In the genomic region with DNA sequence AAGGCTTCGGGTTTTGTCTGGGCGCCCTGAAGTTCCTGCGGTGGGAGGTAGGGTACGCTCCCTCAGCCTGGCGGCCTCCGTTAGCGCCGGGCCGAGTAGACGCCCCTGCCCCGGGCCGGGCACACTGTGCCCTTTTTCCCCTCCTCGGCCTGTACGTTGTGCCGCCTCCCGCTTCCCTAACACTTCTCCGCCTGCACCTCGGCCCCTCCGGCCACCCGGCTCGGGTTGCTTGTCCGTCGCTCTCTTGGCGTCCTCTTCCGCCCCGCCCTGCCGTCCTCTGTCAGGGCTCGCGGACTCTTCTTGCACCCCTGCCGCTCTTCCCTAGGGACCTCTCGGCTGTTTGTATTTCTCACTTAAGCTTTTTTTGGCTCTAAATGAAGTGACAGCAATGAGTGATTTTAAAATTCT, we compare ENCODE assay signal across 8 cellular contexts. TPM values are rescaled to one million over a fixed set of nuclear protein-coding genes. Genes with fewer than 3 reads are reported as not detected.
DNase-seq lines count a peak whose midpoint lies in the region; ATAC-seq, FAIRE-seq and TF ChIP-seq lines count a peak whose summit lies in the region.

No MANE protein-coding gene starts in this region.

- H3K4me3 ChIP-seq in SK-N-SH (ENCODE audit: low read depth in 2 of 2, low read length in 1 of 2) (peak overlapping the region; percentile 70 to 89), endothelial cell of umbilical vein (replicated peaks in 1 of 3; ENCODE audit: insufficient read depth in 1 of 3, low read depth in 1 of 3, low read length in 3 of 3) (peak overlapping the region; percentile 52 to 99 (median 99))

- peak; percentile 17 for DNase-seq in activated gamma-delta T cell treated with Interleukin-2 at 50 U/mL for 16 hours
- DNase-seq in activated gamma-delta T cell (lab: John Stamatoyannopoulos, UW), result no peak
- peak; percentile 29 for DNase-seq in HuH-7 (ENCODE audit: low spot score)
- DNase-seq in SK-N-SH, result peak; percentile 80
- no peak for DNase-seq in endothelial cell of umbilical vein (ENCODE audit: low read depth, low spot score)
- peak; percentile 79 for DNase-seq in myocyte (ENCODE audit: low read depth)
- DNase-seq in effector CD4-positive, alpha-beta T cell, result no peak

- H3K4me2 ChIP-seq in SK-N-SH (peak overlapping the region; percentile 73), endothelial cell of umbilical vein (ENCODE audit: insufficient read depth, low read length) (peak overlapping the region; percentile 98)

- TF ChIP-seq CTCF in SK-N-SH (IDR thresholded peaks at IDR 0.05), result no peak
- TF ChIP-seq CTCF in endothelial cell of umbilical vein (IDR thresholded peaks at IDR 0.05; ENCODE audit: extremely low read depth in 1 of 2, insufficient read depth in 1 of 2, low read depth in 1 of 2, low read length in 2 of 2), result no peak

- H3K9ac ChIP-seq in SK-N-SH (peak overlapping the region; percentile 99), endothelial cell of umbilical vein (replicated peaks; ENCODE audit: extremely low read depth, insufficient read depth, low read length) (peak overlapping the region; percentile 99)

- no peaks in the 10 kb centered on the region for H3K27me3 ChIP-seq in SK-N-SH (ENCODE audit: insufficient read depth)
- peaks cover 0 to 2% of the 10 kb centered on the region in 2 experiments for H3K27me3 ChIP-seq in endothelial cell of umbilical vein (ENCODE audit: control insufficient read depth in 2 of 2, insufficient read depth in 2 of 2, low read length in 2 of 2)

- H2AFZ ChIP-seq in SK-N-SH (ENCODE audit: low read depth), result peak overlapping the region; percentile 95
- H2AFZ ChIP-seq in endothelial cell of umbilical vein (ENCODE audit: low read depth, low read length), result peak overlapping the region; percentile 96

- TF ChIP-seq POLR2A in endothelial cell of umbilical vein (IDR thresholded peaks at IDR 0.05; ENCODE audit: low read depth, low read length), result peak; percentile 54

- CTCF ChIA-PET in SK-N-SH (lab: Yijun Ruan, JAX) (interaction anchor here (1.1 kb wide), 2 partner anchors 68 to 298 kb away, joined by 3 to 4 read pairs; no protein-coding TSS in a partner anchor), endothelial cell of umbilical vein (lab: Charles Lee) (interaction anchor here (1.3 kb wide), 1 partner anchor 9 kb away, joined by 4 read pairs; no protein-coding TSS in a partner anchor)

- H3K9me2 ChIP-seq in SK-N-SH, result no peaks in the 10 kb centered on the region

- peaks cover 51% of the 10 kb centered on the region for H3K79me2 ChIP-seq in SK-N-SH (ENCODE audit: insufficient read depth)
- peaks cover 50% of the 10 kb centered on the region for H3K79me2 ChIP-seq in endothelial cell of umbilical vein (ENCODE audit: control insufficient read depth, insufficient read depth, low read length)

- POLR2A ChIA-PET in SK-N-SH (lab: Yijun Ruan, JAX) (interaction anchor here (0.9 kb wide), 1 partner anchor 100 kb away, joined by 3 read pairs; the partner anchor contains the start of gene RAD51), endothelial cell of umbilical vein (lab: Charles Lee) (no interaction called here)

- peak; percentile 61 for FAIRE-seq in endothelial cell of umbilical vein (lab: Jason Lieb, UNC)

- H3K9me1 ChIP-seq in endothelial cell of umbilical vein (replicated peaks; ENCODE audit: control insufficient read depth, extremely low read depth, insufficient read depth, low read length), result no peaks in the 10 kb centered on the region

- WGBS in SK-N-SH (ENCODE audit: low lambda C conversion rate), result 4% methylated on average over 23 of the region's 31 CpGs

- peak; percentile 37 for ATAC-seq in GM21786 (IDR thresholded peaks at IDR 0.05; ENCODE audit: unreplicated experiment)

- no peak for TF ChIP-seq RAD21 in SK-N-SH (IDR thresholded peaks at IDR 0.05; ENCODE audit: low read length)

- dilution Hi-C loops in endothelial cell of umbilical vein (cut with MboI; ENCODE audit: extremely low pct_ligation_motif_present, low sequenced_read_pairs), result no loop called here

- H3F3A ChIP-seq in SK-N-SH (replicated peaks; ENCODE audit: insufficient read depth), result peaks cover 5% of the 10 kb centered on the region

- H3K27ac ChIP-seq in SK-N-SH (ENCODE audit: low read depth in 2 of 2, low read length in 1 of 2) (peak overlapping the region; percentile 96 to 97; a peak in 3 of 4 replicates), endothelial cell of umbilical vein (ENCODE audit: insufficient read depth, low read depth, low read length) (peak overlapping the region; percentile 99)

- intact Hi-C loops in endothelial cell of umbilical vein (cut with micrococcal nuclease), result loop anchor here (1.0 to 10.0 kb wide), 5 partner anchors 12 to 300 kb away; partner anchors contain the start of genes DNAJC17, RAD51, RPUSD2 and VPS18

- H3K9me3 ChIP-seq in SK-N-SH (no peaks in the 10 kb centered on the region), endothelial cell of umbilical vein (replicated peaks; ENCODE audit: control insufficient read depth, insufficient read depth, low read length) (no peaks in the 10 kb centered on the region)

- H3K36me3 ChIP-seq in SK-N-SH (replicated peaks in 1 of 2; ENCODE audit: control insufficient read depth in 1 of 2, insufficient read depth in 2 of 2, low read length in 1 of 2), result no peaks in the 10 kb centered on the region
- no peaks in the 10 kb centered on the region for H3K36me3 ChIP-seq in endothelial cell of umbilical vein (ENCODE audit: control insufficient read depth in 2 of 2, extremely low read depth in 1 of 2, insufficient read depth in 2 of 2, low read length in 2 of 2)

- H3K4me1 ChIP-seq in SK-N-SH (ENCODE audit: control insufficient read depth in 1 of 2, insufficient read depth in 2 of 2, low read depth in 1 of 2, low read length in 1 of 2) (no peaks in the 10 kb centered on the region), endothelial cell of umbilical vein (ENCODE audit: control insufficient read depth, extremely low read depth, insufficient read depth, low read length) (peaks cover 8% of the 10 kb centered on the region)

- BruUV-seq in endothelial cell of umbilical vein (replicated peaks; lab: Mats Ljungman, UMichigan), result TSS peak; percentile 62

- no peak for TF ChIP-seq EP300 in SK-N-SH (IDR thresholded peaks at IDR 0.05; ENCODE audit: borderline replicate concordance in 1 of 2, low read depth in 1 of 2, low read length in 1 of 2)

- H4K20me1 ChIP-seq in SK-N-SH (ENCODE audit: insufficient read depth), result no peaks in the 10 kb centered on the region
- no peaks in the 10 kb centered on the region for H4K20me1 ChIP-seq in endothelial cell of umbilical vein (replicated peaks; ENCODE audit: control insufficient read depth, extremely low read depth, insufficient read depth, low read length)

TF ChIP-seq in SK-N-SH, 30 proteins besides CTCF, POLR2A, EP300 and RAD21 (continues in another document):
- TF ChIP-seq YY1 (IDR thresholded peaks at IDR 0.05; ENCODE audit: low read depth), result no peak
- peak; percentile 39; the same call in 1 of the 2 replicates for TF ChIP-seq GABPA (IDR thresholded peaks at IDR 0.05; ENCODE audit: low read depth)

TF ChIP-seq in endothelial cell of umbilical vein, 7 proteins besides CTCF, POLR2A, EP300 and RAD21:
- TF ChIP-seq POLR2AphosphoS5 (IDR thresholded peaks at IDR 0.05; ENCODE audit: insufficient read depth, low read depth, low read length) (peak; percentile 25), MYC (IDR thresholded peaks at IDR 0.05; ENCODE audit: low read depth, low read length) (no peak), GATA2 (IDR thresholded peaks at IDR 0.05; ENCODE audit: insufficient read depth, insufficient read length, low read depth, low read length) (no peak)

RNA-seq across cellular contexts. Expression of gene KNL1, which starts 0.4 kb away (rescaled TPM):
- polyA plus RNA-seq in SK-N-SH (2012; rRNA removed) (1.6 and 2.0 TPM in 2 replicates), endothelial cell of umbilical vein (3.7 and 4.0 TPM in 2 replicates)
- 2.3 and 2.6 TPM in 2 replicates for polyA plus RNA-seq in SK-N-SH (2012; cell fraction: cytosol; rRNA removed)
- 1.2 and 3.0 TPM in 2 replicates for polyA plus RNA-seq in SK-N-SH (2012; cell fraction: nucleus; rRNA removed)
- total RNA-seq in endothelial cell of umbilical vein (31.8 and 33.8 TPM in 2 replicates), myocyte (0.99 and 3.0 TPM in 2 replicates)
- 5.0 and 5.5 TPM in 2 replicates for polyA plus RNA-seq in endothelial cell of umbilical vein (2011; cell fraction: cytosol; rRNA removed)
- polyA plus RNA-seq in endothelial cell of umbilical vein (2011; cell fraction: nucleus; rRNA removed), result 20.3 and 27.9 TPM in 2 replicates
- 4.6 and 15.1 TPM in 2 replicates for polyA plus RNA-seq in endothelial cell of umbilical vein (2012)
- 9.1 and 13.7 TPM in 2 replicates for polyA minus RNA-seq in endothelial cell of umbilical vein
- 29.9 TPM for polyA minus RNA-seq in endothelial cell of umbilical vein (2011; cell fraction: cytosol; rRNA and poly(A)+ RNA removed)
- 31.5 and 64.6 TPM in 2 replicates for polyA minus RNA-seq in endothelial cell of umbilical vein (2011; cell fraction: nucleus; rRNA and poly(A)+ RNA removed)
- 0.18 TPM for polyA plus RNA-seq in myocyte (2012)

RNA-seq across cellular contexts. Expression of gene RPUSD2, which starts 25.3 kb away (rescaled TPM):
- polyA plus RNA-seq in SK-N-SH (2012; rRNA removed) (10.3 and 10.8 TPM in 2 replicates), endothelial cell of umbilical vein (7.0 and 7.8 TPM in 2 replicates)
- 7.0 and 9.1 TPM in 2 replicates for polyA plus RNA-seq in SK-N-SH (2012; cell fraction: cytosol; rRNA removed)
- polyA plus RNA-seq in SK-N-SH (2012; cell fraction: nucleus; rRNA removed), result 8.9 and 13.0 TPM in 2 replicates
- total RNA-seq in endothelial cell of umbilical vein (10.6 and 11.4 TPM in 2 replicates), myocyte (5.9 and 11.7 TPM in 2 replicates)
- 6.3 and 6.7 TPM in 2 replicates for polyA plus RNA-seq in endothelial cell of umbilical vein (2011; cell fraction: cytosol; rRNA removed)
- polyA plus RNA-seq in endothelial cell of umbilical vein (2011; cell fraction: nucleus; rRNA removed), result 4.7 and 4.9 TPM in 2 replicates
- 7.1 and 7.4 TPM in 2 replicates for polyA plus RNA-seq in endothelial cell of umbilical vein (2012)
- 8.2 and 11.1 TPM in 2 replicates for polyA minus RNA-seq in endothelial cell of umbilical vein
- 15.4 TPM for polyA minus RNA-seq in endothelial cell of umbilical vein (2011; cell fraction: cytosol; rRNA and poly(A)+ RNA removed)
- polyA minus RNA-seq in endothelial cell of umbilical vein (2011; cell fraction: nucleus; rRNA and poly(A)+ RNA removed), result 2.8 and 3.5 TPM in 2 replicates
- 8.2 TPM for polyA plus RNA-seq in myocyte (2012)

RNA-seq across cellular contexts. Expression of gene CCDC32, which starts 29.6 kb away (rescaled TPM):
- polyA plus RNA-seq in SK-N-SH (2012; rRNA removed), result 7.4 and 8.2 TPM in 2 replicates
- polyA plus RNA-seq in SK-N-SH (2012; cell fraction: cytosol; rRNA removed), result 12.1 and 13.6 TPM in 2 replicates
- 9.7 and 16.9 TPM in 2 replicates for polyA plus RNA-seq in SK-N-SH (2012; cell fraction: nucleus; rRNA removed)
- total RNA-seq in endothelial cell of umbilical vein, result 22.9 and 28.8 TPM in 2 replicates
- 12.0 and 24.0 TPM in 2 replicates for polyA plus RNA-seq in endothelial cell of umbilical vein
- 19.7 and 20.0 TPM in 2 replicates for polyA plus RNA-seq in endothelial cell of umbilical vein (2011; cell fraction: cytosol; rRNA removed)
- polyA plus RNA-seq in endothelial cell of umbilical vein (2011; cell fraction: nucleus; rRNA removed), result 11.9 and 17.1 TPM in 2 replicates
- 33.0 and 33.4 TPM in 2 replicates for polyA plus RNA-seq in endothelial cell of umbilical vein (2012)
- 12.5 and 20.8 TPM in 2 replicates for polyA minus RNA-seq in endothelial cell of umbilical vein
- polyA minus RNA-seq in endothelial cell of umbilical vein (2011; cell fraction: cytosol; rRNA and poly(A)+ RNA removed), result 3.4 TPM
- polyA minus RNA-seq in endothelial cell of umbilical vein (2011; cell fraction: nucleus; rRNA and poly(A)+ RNA removed), result 7.6 and 19.3 TPM in 2 replicates
- 10.4 and 11.4 TPM in 2 replicates for total RNA-seq in myocyte
- 18.3 TPM for polyA plus RNA-seq in myocyte (2012)

Comparison
In these comparisons a context has a peak if more than half of its experiments do, and no peak if none do; other contexts are left out.
1. DNase-seq: peak in activated gamma-delta T cell treated with Interleukin-2 at 50 U/mL for 16 hours (single experiment), HuH-7 (single experiment), SK-N-SH (single experiment) and myocyte (single experiment); none in activated gamma-delta T cell (single experiment), endothelial cell of umbilical vein (single experiment) and effector CD4-positive, alpha-beta T cell (single experiment).